Comparison of ENCODE assay signal across 7 cellular contexts in genomic region chr22:46336119-46337078, GRCh38. TPM values are rescaled to one million over a fixed set of nuclear protein-coding genes. Genes with fewer than 3 reads are reported as not detected.
DNase-seq lines count a peak whose midpoint lies in the region; ATAC-seq and TF ChIP-seq lines count a peak whose summit lies in the region.

No MANE protein-coding gene starts in this region.

- peaks cover 0 to 31% of the 10 kb centered on the region in 2 donors for H3K36me3 ChIP-seq in adrenal gland (replicated peaks in 1 of 2)
- H3K36me3 ChIP-seq in iPS-18a (ENCODE audit: control insufficient read depth, low read depth, low read length): peaks cover 50% of the 10 kb centered on the region
- peaks cover 35% of the 10 kb centered on the region for H3K36me3 ChIP-seq in skeletal muscle satellite cell (ENCODE audit: insufficient read depth, low read length)

- no peak for TF ChIP-seq EP300 in Ishikawa (IDR thresholded peaks at IDR 0.05; ENCODE audit: borderline replicate concordance)

- DNase-seq in adrenal gland: peak in 3 of 7 donors; percentile 43 to 68 (median 45)
- DNase-seq in NCI-H2107 (lab: John Stamatoyannopoulos, UW): no peak
- no peak for DNase-seq in NCI-H128 (lab: John Stamatoyannopoulos, UW; ENCODE audit: unreplicated experiment)

- H3K9me3 ChIP-seq in adrenal gland (replicated peaks in 1 of 3): no peaks in the 10 kb centered on the region
- no peaks in the 10 kb centered on the region for H3K9me3 ChIP-seq in iPS-18a (ENCODE audit: control insufficient read depth, low read depth, low read length)
- no peaks in the 10 kb centered on the region for H3K9me3 ChIP-seq in skeletal muscle satellite cell (replicated peaks; ENCODE audit: low read length)

- peak in 1 of 2 donors; percentile 32 for TF ChIP-seq POLR2A in adrenal gland (IDR thresholded peaks at IDR 0.05)

- H3K9ac ChIP-seq in iPS-18a (ENCODE audit: low read length) (peak overlapping the region; percentile 77), skeletal muscle satellite cell (ENCODE audit: low read depth, low read length) (peak overlapping the region; percentile 94)

- H3K4me3 ChIP-seq in adrenal gland: peak overlapping the region; percentile 28 to 74 (median 51)
- H3K4me3 ChIP-seq in iPS-18a (ENCODE audit: low read length): peak overlapping the region; percentile 86
- peak overlapping the region; percentile 91 for H3K4me3 ChIP-seq in skeletal muscle satellite cell (ENCODE audit: low read length)

- peak; percentile 24 for ATAC-seq in GM18909 (IDR thresholded peaks at IDR 0.05; ENCODE audit: poor library complexity, unreplicated experiment)

- no peak for TF ChIP-seq RAD21 in Ishikawa (IDR thresholded peaks at IDR 0.05; ENCODE audit: low read depth)

- H3K4me1 ChIP-seq in adrenal gland (replicated peaks in 1 of 2) (peaks cover 8 to 10% of the 10 kb centered on the region in 2 donors), iPS-18a (ENCODE audit: control insufficient read depth, low read depth, low read length) (no peaks in the 10 kb centered on the region), skeletal muscle satellite cell (ENCODE audit: control insufficient read depth, insufficient read depth, low read length) (peaks cover 8% of the 10 kb centered on the region)

- H3K4me2 ChIP-seq in skeletal muscle satellite cell (ENCODE audit: low read length): peak overlapping the region; percentile 81

- WGBS in adrenal gland, 4 donors: 8 to 14% (median 9%) methylated on average over 23 to 42 of the region's 42 CpGs

- H3K27me3 ChIP-seq in adrenal gland: no peaks in the 10 kb centered on the region
- H3K27me3 ChIP-seq in iPS-18a (ENCODE audit: control insufficient read depth, insufficient read depth, low read length): no peaks in the 10 kb centered on the region
- H3K27me3 ChIP-seq in skeletal muscle satellite cell (ENCODE audit: control insufficient read depth, insufficient read depth, low read length): no peaks in the 10 kb centered on the region

- intact Hi-C loops in adrenal gland (cut with DNase I): no loop called here

- no peak for TF ChIP-seq CTCF in adrenal gland (IDR thresholded peaks at IDR 0.05)

- H3K27ac ChIP-seq in adrenal gland: peak overlapping the region in 4 of 5 donors; percentile 84 to 93 (median 86)
- no peak overlapping the region for H3K27ac ChIP-seq in iPS-18a (ENCODE audit: low read length)

TF ChIP-seq in Ishikawa, 13 proteins besides CTCF, POLR2A, EP300 and RAD21:
- TF ChIP-seq MAX (IDR thresholded peaks at IDR 0.05) (0 out of 2 replicates have a peak, but pooled peaks have one; percentile 34), CEBPB (IDR thresholded peaks at IDR 0.05) (no peak), YY1 (IDR thresholded peaks at IDR 0.05; ENCODE audit: low read depth) (peak; percentile 81)

RNA-seq across cellular contexts. Expression of gene TRMU, which starts 0.9 kb away (rescaled TPM):
- total RNA-seq in adrenal gland: 10 to 100 TPM; 20.2 to 48.0 (median 34.3) TPM
- 100 to 1,000 TPM in 1 of 3 donors, 10 to 100 TPM in 2; 26.6 to 107 (median 56.6) TPM for polyA plus RNA-seq in adrenal gland
- total RNA-seq in skeletal muscle satellite cell (2012; rRNA removed): 26.4 and 32.1 TPM in 2 replicates

RNA-seq across cellular contexts. Expression of gene GTSE1, which starts 39.7 kb away (rescaled TPM):
- 1 to 10 TPM in 4 of 8 donors, under 1 TPM in 4; 0.06 to 1.9 (median 1.1) TPM for total RNA-seq in adrenal gland
- 1 to 10 TPM in 2 of 3 donors, under 1 TPM in 1; 0.80 to 1.0 (median 1.0) TPM for polyA plus RNA-seq in adrenal gland
- 6.8 and 8.5 TPM in 2 replicates for total RNA-seq in skeletal muscle satellite cell (2012; rRNA removed)
